In genomic region chr1:184905601-184906322, GRCh38 we compare ENCODE assay signal across 12 cellular contexts.
DNase-seq lines count a peak whose midpoint lies in the region; ATAC-seq, FAIRE-seq and TF ChIP-seq lines count a peak whose summit lies in the region.
"Had no signal": no experiment of that assay in that cellular context is flagged by ENCODE, and none has a peak within 500 bp of the region (broad histone marks: within the 10 kb centered on the region; RNA-seq: fewer than 3 reads in every experiment).

No MANE protein-coding gene starts in this region.

- H3K4me3 Mint-ChIP-seq in T-cell (no peak overlapping the region), nephron progenitor cell (no peak overlapping the region)
- no peak overlapping the region for H3K4me3 Mint-ChIP-seq in naive thymus-derived CD4-positive, alpha-beta T cell

- H3K27ac Mint-ChIP-seq in T-cell, result peak overlapping the region; percentile 24 to 41
- peak overlapping the region; percentile 4 for H3K27ac Mint-ChIP-seq in nephron progenitor cell
- no peak overlapping the region for H3K27ac Mint-ChIP-seq in naive thymus-derived CD4-positive, alpha-beta T cell

- H3K4me3 ChIP-seq in naive thymus-derived CD4-positive, alpha-beta T cell (ENCODE audit: low read length), result no peak overlapping the region
- H3K4me3 ChIP-seq in BE2C (ENCODE audit: low read depth, low read length), result no peak overlapping the region

- no peaks in the 10 kb centered on the region for H3K9me3 ChIP-seq in naive thymus-derived CD4-positive, alpha-beta T cell (ENCODE audit: control insufficient read depth in 2 of 3, low read length in 3 of 3)
- H3K9me3 ChIP-seq in BE2C, result no peaks in the 10 kb centered on the region
- H3K9me3 ChIP-seq: SK-N-SH had no signal

- H3K27me3 ChIP-seq in naive thymus-derived CD4-positive, alpha-beta T cell (ENCODE audit: control insufficient read depth in 2 of 2, insufficient read depth in 2 of 2, low read length in 2 of 2), result no peaks in the 10 kb centered on the region
- H3K27me3 ChIP-seq in BE2C, result peaks cover 4% of the 10 kb centered on the region

- H3K9me3 Mint-ChIP-seq in T-cell, result no peaks in the 10 kb centered on the region
- H3K9me3 Mint-ChIP-seq in nephron progenitor cell, result no peaks in the 10 kb centered on the region
- H3K9me3 Mint-ChIP-seq in naive thymus-derived CD4-positive, alpha-beta T cell, result no peaks in the 10 kb centered on the region

- CTCF ChIA-PET in T-cell (lab: Charles Lee), result interaction anchor here (0.5 to 1.2 kb wide), 4 partner anchors 10 to 78 kb away, joined by 3 to 8 read pairs (median 4); no protein-coding TSS in a partner anchor
- CTCF ChIA-PET in naive thymus-derived CD4-positive, alpha-beta T cell (lab: Charles Lee), result no interaction called here

- no peak for ATAC-seq in T-cell (replicated peaks in 1 of 4)
- ATAC-seq in naive thymus-derived CD4-positive, alpha-beta T cell, result no peak

- H3K27me3 Mint-ChIP-seq in T-cell (no peaks in the 10 kb centered on the region), nephron progenitor cell (ENCODE audit: low read depth, poor library complexity) (peaks cover 7% of the 10 kb centered on the region)
- peaks cover 0 to 12% (median 4%) of the 10 kb centered on the region in 5 donors for H3K27me3 Mint-ChIP-seq in naive thymus-derived CD4-positive, alpha-beta T cell

- peaks cover 0 to 6% of the 10 kb centered on the region in 2 donors for H3K4me1 ChIP-seq in naive thymus-derived CD4-positive, alpha-beta T cell (ENCODE audit: control insufficient read depth in 2 of 2, insufficient read depth in 2 of 2, low read length in 2 of 2)
- H3K4me1 ChIP-seq in BE2C, result no peaks in the 10 kb centered on the region

- TF ChIP-seq CTCF in nephron progenitor cell (IDR thresholded peaks at IDR 0.05) (no peak), BE2C (IDR thresholded peaks at IDR 0.05; ENCODE audit: low read depth, low read length) (no peak)

- H3K36me3 Mint-ChIP-seq in T-cell (peaks cover 6% of the 10 kb centered on the region), nephron progenitor cell (ENCODE audit: low read depth) (no peaks in the 10 kb centered on the region)
- H3K36me3 Mint-ChIP-seq in naive thymus-derived CD4-positive, alpha-beta T cell, result peaks cover 0 to 8% (median 0%) of the 10 kb centered on the region in 5 donors

- H3K27ac ChIP-seq in naive thymus-derived CD4-positive, alpha-beta T cell (ENCODE audit: low read depth, low read length), result no peak overlapping the region
- H3K27ac ChIP-seq: KMS-11 had no signal

- H3K4me1 Mint-ChIP-seq in T-cell, result peaks cover 4 to 38% (median 23%) of the 10 kb centered on the region in 3 donors
- no peaks in the 10 kb centered on the region for H3K4me1 Mint-ChIP-seq in nephron progenitor cell
- H3K4me1 Mint-ChIP-seq in naive thymus-derived CD4-positive, alpha-beta T cell, result peaks cover 0 to 5% (median 0%) of the 10 kb centered on the region in 7 donors

- peak; percentile 66 for FAIRE-seq in GM12892 (lab: Jason Lieb, UNC)

- H3K36me3 ChIP-seq in naive thymus-derived CD4-positive, alpha-beta T cell (ENCODE audit: control insufficient read depth in 2 of 3, insufficient read depth in 3 of 3, low read length in 3 of 3), result no peaks in the 10 kb centered on the region
- no peaks in the 10 kb centered on the region for H3K36me3 ChIP-seq in BE2C

- no peak for TF ChIP-seq POLR2A in GM12892 (IDR thresholded peaks at IDR 0.05; ENCODE audit: low read depth, low read length)

- POLR2A ChIA-PET in T-cell (lab: Charles Lee), result interaction anchor here in 1 of 2 donors (0.5 to 0.6 kb wide), 2 partner anchors 116 to 139 kb away, joined by 3 to 10 read pairs; no protein-coding TSS in a partner anchor
- POLR2A ChIA-PET in naive thymus-derived CD4-positive, alpha-beta T cell (lab: Charles Lee), result no interaction called here

- DNase-seq in GM12892 (ENCODE audit: insufficient read length), result no peak
- peak; percentile 91 for DNase-seq in NCI-H146 treated with DMSO at 0.1 percent for 48 hours (lab: John Stamatoyannopoulos, UW; ENCODE audit: unreplicated experiment)
- DNase-seq in T-cell, result no peak
- no peak for DNase-seq in nephron progenitor cell
- DNase-seq in naive thymus-derived CD4-positive, alpha-beta T cell, result no peak
- no peak for DNase-seq in BE2C
- no peak for DNase-seq in epidermal melanocyte (ENCODE audit: insufficient read length, low spot score)
- DNase-seq: activated CD8-positive, alpha-beta memory T cell treated with anti-CD3 and anti-CD28 coated beads, Interleukin-2, amount 50 U/mL, for 48 hours; head of caudate nucleus; SK-N-SH; stimulated activated naive CD8-positive, alpha-beta T cell treated with anti-CD3 and anti-CD28 coated beads, Interleukin-15, Interleukin-2, amounts not matched to agents 100 U/mL and 50 U/mL, for 24 hours had no signal

- intact Hi-C loops in naive thymus-derived CD4-positive, alpha-beta T cell (cut with micrococcal nuclease), result no loop called here

Comparison
In these comparisons a context has a peak if more than half of its experiments do, and no peak if none do; other contexts are left out.
1. H3K27ac Mint-ChIP-seq: peak in T-cell (2 of 2) and nephron progenitor cell (single experiment); none in naive thymus-derived CD4-positive, alpha-beta T cell (0 of 9).